28 cellular contexts compared by ENCODE assay signal in the genomic region with DNA sequence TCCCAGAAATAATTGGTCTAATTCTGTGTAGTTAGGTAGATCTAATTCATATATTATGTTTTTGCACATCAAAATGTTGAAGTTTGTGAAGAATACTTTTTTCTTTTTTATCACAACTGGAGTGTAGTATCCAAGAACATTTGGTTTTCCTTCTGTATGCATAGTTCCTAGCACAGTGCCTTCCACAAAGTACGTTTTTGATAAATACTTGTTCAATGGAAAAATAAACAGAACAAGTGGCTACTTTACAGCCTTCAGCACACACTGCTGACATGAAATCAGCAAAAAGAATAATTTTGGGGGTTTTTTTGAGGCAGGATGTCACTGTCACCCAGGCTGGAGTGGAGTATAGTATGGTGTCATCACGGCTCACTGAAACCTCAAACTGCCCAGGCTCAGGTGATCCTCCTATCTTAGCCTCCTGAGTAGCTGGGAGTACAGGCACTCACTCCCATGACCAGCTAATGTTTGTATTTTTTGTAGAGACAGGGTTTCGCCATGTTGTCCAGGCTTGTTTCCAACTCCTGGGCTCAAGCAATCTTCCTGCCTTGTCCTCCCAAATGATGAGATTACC.
A peak's percentile ranks its signal among the peaks of the same experiment; 100 is the strongest.
DNase-seq lines count a peak whose midpoint lies in the region; ATAC-seq and TF ChIP-seq lines count a peak whose summit lies in the region.
"Had no signal": no experiment of that assay in that cellular context is flagged by ENCODE, and none has a peak within 500 bp of the region (broad histone marks: within the 10 kb centered on the region; RNA-seq: fewer than 3 reads in every experiment).

No MANE protein-coding gene starts in this region.

- H3K27ac Mint-ChIP-seq in CD8-positive, alpha-beta T cell = peak overlapping the region; percentile 88
- peak overlapping the region; percentile 6 for H3K27ac Mint-ChIP-seq in activated naive CD8-positive, alpha-beta T cell treated with anti-CD3 and anti-CD28 coated beads for 36 hours
- peak overlapping the region in 7 of 10 donors; percentile 6 to 93 (median 73) for H3K27ac Mint-ChIP-seq in naive thymus-derived CD8-positive, alpha-beta T cell
- H3K27ac Mint-ChIP-seq: endodermal cell had no signal

- TF ChIP-seq CTCF in CD8-positive, alpha-beta T cell (IDR thresholded peaks at IDR 0.05) = no peak

- peaks cover 49% of the 10 kb centered on the region for H3K4me1 Mint-ChIP-seq in CD8-positive, alpha-beta T cell (ENCODE audit: low read depth)
- peaks cover 5% of the 10 kb centered on the region for H3K4me1 Mint-ChIP-seq in activated naive CD8-positive, alpha-beta T cell treated with anti-CD3 and anti-CD28 coated beads for 36 hours
- peaks cover 0 to 36% (median 4%) of the 10 kb centered on the region in 4 donors for H3K4me1 Mint-ChIP-seq in naive thymus-derived CD8-positive, alpha-beta T cell
- H3K4me1 Mint-ChIP-seq: endodermal cell had no signal

- H3K36me3 Mint-ChIP-seq in CD8-positive, alpha-beta T cell = peaks cover 74% of the 10 kb centered on the region
- peaks cover 7% of the 10 kb centered on the region for H3K36me3 Mint-ChIP-seq in activated naive CD8-positive, alpha-beta T cell treated with anti-CD3 and anti-CD28 coated beads for 36 hours
- H3K36me3 Mint-ChIP-seq in naive thymus-derived CD8-positive, alpha-beta T cell = peaks cover 0 to 35% (median 8%) of the 10 kb centered on the region in 3 donors

- no peaks in the 10 kb centered on the region for H3K36me3 ChIP-seq in CD8-positive, alpha-beta T cell (ENCODE audit: insufficient read depth, low read length)
- H3K36me3 ChIP-seq: esophagus squamous epithelium, gastrocnemius medialis, pancreas, tibial nerve had no signal

- peak; percentile 50 for ATAC-seq in CD8-positive, alpha-beta T cell
- ATAC-seq in GM18868 (IDR thresholded peaks at IDR 0.05; ENCODE audit: unreplicated experiment) (peak; percentile 47), HG02884 (IDR thresholded peaks at IDR 0.05; ENCODE audit: unreplicated experiment) (no peak)
- no peak for ATAC-seq in naive thymus-derived CD8-positive, alpha-beta T cell
- ATAC-seq: gastrocnemius medialis, left ventricle myocardium superior, Panc1, pancreas, right cardiac atrium had no signal

- H3K27ac ChIP-seq in CD8-positive, alpha-beta T cell (ENCODE audit: low read depth, low read length) = no peak overlapping the region
- H3K27ac ChIP-seq: coronary artery, esophagus squamous epithelium, gastrocnemius medialis, pancreas, tibial nerve had no signal

- peaks cover 10% of the 10 kb centered on the region for H3K4me1 ChIP-seq in CD8-positive, alpha-beta T cell (ENCODE audit: insufficient read depth, low read length)
- H3K4me1 ChIP-seq: esophagus squamous epithelium, gastrocnemius medialis, pancreas, tibial nerve had no signal

- peak overlapping the region; percentile 59 for H3K4me3 Mint-ChIP-seq in CD8-positive, alpha-beta T cell
- H3K4me3 Mint-ChIP-seq in activated naive CD8-positive, alpha-beta T cell treated with anti-CD3 and anti-CD28 coated beads for 36 hours = no peak overlapping the region
- H3K4me3 Mint-ChIP-seq in naive thymus-derived CD8-positive, alpha-beta T cell = peak overlapping the region in 2 of 10 donors; percentile 36 to 72
- H3K4me3 Mint-ChIP-seq: endodermal cell had no signal

- peak in 1 of 7 experiments; percentile 35 for DNase-seq in CD8-positive, alpha-beta T cell
- DNase-seq in activated naive CD8-positive, alpha-beta T cell treated with anti-CD3 and anti-CD28 coated beads for 36 hours = no peak
- DNase-seq in naive thymus-derived CD8-positive, alpha-beta T cell = no peak
- no peak for DNase-seq in ACHN
- no peak for DNase-seq in RKO (ENCODE audit: low spot score)
- DNase-seq: activated CD4-positive, alpha-beta T cell treated with anti-CD3 and anti-CD28 coated beads for 1 hour; activated effector memory CD4-positive, alpha-beta T cell treated with Interleukin-2 at 50 U/mL for 16 hours; amygdala; endodermal cell; esophagus squamous epithelium; gastrocnemius medialis; GF-D8; hippocampal formation; left ventricle myocardium superior; MM.1S; NCI-H1436; NCI-H510A; NK-92 treated with Interleukin-12 subunit alpha and Interleukin-12 subunit beta, amount 100 ng/mL, for 24 hours; pancreas; right cardiac atrium; stimulated activated CD4-positive, alpha-beta T cell treated with anti-CD3 and anti-CD28 coated beads, Interleukin-12 subunit alpha, Interleukin-12 subunit beta, amount 100 ng/mL, for 4 hours; stimulated activated CD4-positive, alpha-beta T cell treated with anti-CD3 and anti-CD28 coated beads, Interleukin-4, amount 100 ng/mL, for 4 hours had no signal

- no peaks in the 10 kb centered on the region for H3K27me3 ChIP-seq in CD8-positive, alpha-beta T cell (ENCODE audit: insufficient read depth, low read length)
- H3K27me3 ChIP-seq: gastrocnemius medialis, pancreas, tibial nerve had no signal

- intact Hi-C loops in CD8-positive, alpha-beta T cell (cut with DNase I, micrococcal nuclease) = loop anchor here in 1 of 2 experiments (1.0 to 5.0 kb wide), 2 partner anchors 12 to 72 kb away; no protein-coding TSS in a partner anchor

- no peaks in the 10 kb centered on the region for H3K27me3 Mint-ChIP-seq in CD8-positive, alpha-beta T cell (ENCODE audit: low read depth)
- H3K27me3 Mint-ChIP-seq in activated naive CD8-positive, alpha-beta T cell treated with anti-CD3 and anti-CD28 coated beads for 36 hours = peaks cover 1% of the 10 kb centered on the region
- no peaks in the 10 kb centered on the region for H3K27me3 Mint-ChIP-seq in naive thymus-derived CD8-positive, alpha-beta T cell
- H3K27me3 Mint-ChIP-seq: stimulated activated naive CD8-positive, alpha-beta T cell treated with anti-CD3 and anti-CD28 coated beads, Interleukin-15, Interleukin-2, amounts not matched to agents 100 ng/mL and 50 ng/mL, for 24 hours had no signal

- no peaks in the 10 kb centered on the region for H3K9me3 Mint-ChIP-seq in CD8-positive, alpha-beta T cell
- H3K9me3 Mint-ChIP-seq in activated naive CD8-positive, alpha-beta T cell treated with anti-CD3 and anti-CD28 coated beads for 36 hours = no peaks in the 10 kb centered on the region
- no peaks in the 10 kb centered on the region for H3K9me3 Mint-ChIP-seq in naive thymus-derived CD8-positive, alpha-beta T cell
- H3K9me3 Mint-ChIP-seq: endodermal cell; stimulated activated naive CD8-positive, alpha-beta T cell treated with anti-CD3 and anti-CD28 coated beads, Interleukin-15, Interleukin-2, amounts not matched to agents 100 ng/mL and 50 ng/mL, for 24 hours had no signal

- CTCF ChIA-PET in CD8-positive, alpha-beta T cell (lab: Charles Lee) = no interaction called here

- in situ Hi-C loops in ACHN (cut with HindIII; ENCODE audit: low pct_ligation_motif_present, low pct_unique_long_range_greater_than_20kb, low sequenced_read_pairs) = no loop called here

- H3K9me3 ChIP-seq in CD8-positive, alpha-beta T cell (ENCODE audit: low read length) = no peaks in the 10 kb centered on the region
- H3K9me3 ChIP-seq: esophagus squamous epithelium, gastrocnemius medialis, pancreas, tibial nerve had no signal

- POLR2A ChIA-PET in CD8-positive, alpha-beta T cell (lab: Charles Lee) = no interaction called here
- POLR2A ChIA-PET in naive thymus-derived CD8-positive, alpha-beta T cell (lab: Charles Lee) = no interaction called here

- no peak overlapping the region for H3K4me3 ChIP-seq in CD8-positive, alpha-beta T cell (ENCODE audit: low read depth, low read length)
- H3K4me3 ChIP-seq: coronary artery, esophagus squamous epithelium, gastrocnemius medialis, pancreas, tibial nerve had no signal

Comparison
In these comparisons a context has a peak if more than half of its experiments do, and no peak if none do; other contexts are left out.
1. ATAC-seq: peak in CD8-positive, alpha-beta T cell (single experiment) and GM18868 (single experiment); none in naive thymus-derived CD8-positive, alpha-beta T cell (0 of 2) and HG02884 (single experiment).
2. H3K27ac Mint-ChIP-seq: peak in every context shown above with its lines; median percentile 88 in CD8-positive, alpha-beta T cell; 73 in naive thymus-derived CD8-positive, alpha-beta T cell; 6 in activated naive CD8-positive, alpha-beta T cell treated with anti-CD3 and anti-CD28 coated beads for 36 hours.